In the genomic region with DNA sequence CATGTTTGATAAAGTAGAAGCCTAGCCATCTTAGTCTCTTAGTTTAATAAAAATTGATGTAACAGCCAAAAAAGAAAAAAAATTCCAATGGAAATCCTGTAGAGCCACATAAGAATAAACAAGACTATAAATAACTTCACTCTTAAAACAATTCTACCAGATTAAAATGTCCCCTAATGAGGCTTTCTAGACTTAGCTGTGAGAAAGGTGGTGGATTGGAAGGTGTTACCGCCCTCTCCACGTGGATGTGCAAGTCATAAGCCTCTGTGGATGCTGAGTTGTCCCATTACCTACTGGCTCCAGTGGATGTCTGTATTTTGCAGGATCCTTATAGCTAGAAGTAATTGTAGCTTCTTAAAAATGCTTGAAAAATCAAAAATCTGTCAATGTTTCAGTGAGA, we compare ENCODE assay signal across 1 cellular context.
TF ChIP-seq lines count a peak whose summit lies in the region.

No MANE protein-coding gene starts in this region.

TF ChIP-seq in K562, 482 proteins besides CTCF, POLR2A, EP300 and RAD21:
- TF ChIP-seq ELF4 (CRISPR knock-in tag; IDR thresholded peaks at IDR 0.05) (no peak), L3MBTL2 (IDR thresholded peaks at IDR 0.05) (peak; percentile 41; the same call in 1 of the 2 replicates), CXXC5 (CRISPR knock-in tag; IDR thresholded peaks at IDR 0.05) (0 out of 2 replicates have a peak, but pooled peaks have one; percentile 3), RBFOX2 (IDR thresholded peaks at IDR 0.05; ENCODE audit: low read depth, low read length) (no peak)
- TF ChIP-seq, protein P1, sequence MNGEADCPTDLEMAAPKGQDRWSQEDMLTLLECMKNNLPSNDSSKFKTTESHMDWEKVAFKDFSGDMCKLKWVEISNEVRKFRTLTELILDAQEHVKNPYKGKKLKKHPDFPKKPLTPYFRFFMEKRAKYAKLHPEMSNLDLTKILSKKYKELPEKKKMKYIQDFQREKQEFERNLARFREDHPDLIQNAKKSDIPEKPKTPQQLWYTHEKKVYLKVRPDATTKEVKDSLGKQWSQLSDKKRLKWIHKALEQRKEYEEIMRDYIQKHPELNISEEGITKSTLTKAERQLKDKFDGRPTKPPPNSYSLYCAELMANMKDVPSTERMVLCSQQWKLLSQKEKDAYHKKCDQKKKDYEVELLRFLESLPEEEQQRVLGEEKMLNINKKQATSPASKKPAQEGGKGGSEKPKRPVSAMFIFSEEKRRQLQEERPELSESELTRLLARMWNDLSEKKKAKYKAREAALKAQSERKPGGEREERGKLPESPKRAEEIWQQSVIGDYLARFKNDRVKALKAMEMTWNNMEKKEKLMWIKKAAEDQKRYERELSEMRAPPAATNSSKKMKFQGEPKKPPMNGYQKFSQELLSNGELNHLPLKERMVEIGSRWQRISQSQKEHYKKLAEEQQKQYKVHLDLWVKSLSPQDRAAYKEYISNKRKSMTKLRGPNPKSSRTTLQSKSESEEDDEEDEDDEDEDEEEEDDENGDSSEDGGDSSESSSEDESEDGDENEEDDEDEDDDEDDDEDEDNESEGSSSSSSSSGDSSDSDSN (IDR thresholded peaks at IDR 0.05; ENCODE audit: borderline replicate concordance in 1 of 2, low read depth in 2 of 2, low read length in 2 of 2): no peak
- TF ChIP-seq, protein P2, sequence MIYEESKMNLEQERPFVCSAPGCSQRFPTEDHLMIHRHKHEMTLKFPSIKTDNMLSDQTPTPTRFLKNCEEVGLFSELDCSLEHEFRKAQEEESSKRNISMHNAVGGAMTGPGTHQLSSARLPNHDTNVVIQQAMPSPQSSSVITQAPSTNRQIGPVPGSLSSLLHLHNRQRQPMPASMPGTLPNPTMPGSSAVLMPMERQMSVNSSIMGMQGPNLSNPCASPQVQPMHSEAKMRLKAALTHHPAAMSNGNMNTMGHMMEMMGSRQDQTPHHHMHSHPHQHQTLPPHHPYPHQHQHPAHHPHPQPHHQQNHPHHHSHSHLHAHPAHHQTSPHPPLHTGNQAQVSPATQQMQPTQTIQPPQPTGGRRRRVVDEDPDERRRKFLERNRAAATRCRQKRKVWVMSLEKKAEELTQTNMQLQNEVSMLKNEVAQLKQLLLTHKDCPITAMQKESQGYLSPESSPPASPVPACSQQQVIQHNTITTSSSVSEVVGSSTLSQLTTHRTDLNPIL (CRISPR knock-in tag; IDR thresholded peaks at IDR 0.05): 0 out of 2 replicates have a peak, but pooled peaks have one; percentile 32
- TF ChIP-seq, protein P3, sequence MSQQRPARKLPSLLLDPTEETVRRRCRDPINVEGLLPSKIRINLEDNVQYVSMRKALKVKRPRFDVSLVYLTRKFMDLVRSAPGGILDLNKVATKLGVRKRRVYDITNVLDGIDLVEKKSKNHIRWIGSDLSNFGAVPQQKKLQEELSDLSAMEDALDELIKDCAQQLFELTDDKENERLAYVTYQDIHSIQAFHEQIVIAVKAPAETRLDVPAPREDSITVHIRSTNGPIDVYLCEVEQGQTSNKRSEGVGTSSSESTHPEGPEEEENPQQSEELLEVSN (IDR thresholded peaks at IDR 0.05; ENCODE audit: borderline replicate concordance in 1 of 2, extremely low read depth in 1 of 2, insufficient read depth in 1 of 2, insufficient read length in 1 of 2, low read depth in 1 of 2, low read length in 1 of 2, poor library complexity in 1 of 2, severe bottlenecking in 1 of 2): peak in 1 of 2 experiments; percentile 61
- TF ChIP-seq, protein P4, sequence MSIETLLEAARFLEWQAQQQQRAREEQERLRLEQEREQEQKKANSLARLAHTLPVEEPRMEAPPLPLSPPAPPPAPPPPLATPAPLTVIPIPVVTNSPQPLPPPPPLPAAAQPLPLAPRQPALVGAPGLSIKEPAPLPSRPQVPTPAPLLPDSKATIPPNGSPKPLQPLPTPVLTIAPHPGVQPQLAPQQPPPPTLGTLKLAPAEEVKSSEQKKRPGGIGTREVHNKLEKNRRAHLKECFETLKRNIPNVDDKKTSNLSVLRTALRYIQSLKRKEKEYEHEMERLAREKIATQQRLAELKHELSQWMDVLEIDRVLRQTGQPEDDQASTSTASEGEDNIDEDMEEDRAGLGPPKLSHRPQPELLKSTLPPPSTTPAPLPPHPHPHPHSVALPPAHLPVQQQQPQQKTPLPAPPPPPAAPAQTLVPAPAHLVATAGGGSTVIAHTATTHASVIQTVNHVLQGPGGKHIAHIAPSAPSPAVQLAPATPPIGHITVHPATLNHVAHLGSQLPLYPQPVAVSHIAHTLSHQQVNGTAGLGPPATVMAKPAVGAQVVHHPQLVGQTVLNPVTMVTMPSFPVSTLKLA (conservative IDR thresholded peaks at IDR 0.05): peak; percentile 41 to 56; a peak in 1 of 4 replicates
- TF ChIP-seq, protein P5, sequence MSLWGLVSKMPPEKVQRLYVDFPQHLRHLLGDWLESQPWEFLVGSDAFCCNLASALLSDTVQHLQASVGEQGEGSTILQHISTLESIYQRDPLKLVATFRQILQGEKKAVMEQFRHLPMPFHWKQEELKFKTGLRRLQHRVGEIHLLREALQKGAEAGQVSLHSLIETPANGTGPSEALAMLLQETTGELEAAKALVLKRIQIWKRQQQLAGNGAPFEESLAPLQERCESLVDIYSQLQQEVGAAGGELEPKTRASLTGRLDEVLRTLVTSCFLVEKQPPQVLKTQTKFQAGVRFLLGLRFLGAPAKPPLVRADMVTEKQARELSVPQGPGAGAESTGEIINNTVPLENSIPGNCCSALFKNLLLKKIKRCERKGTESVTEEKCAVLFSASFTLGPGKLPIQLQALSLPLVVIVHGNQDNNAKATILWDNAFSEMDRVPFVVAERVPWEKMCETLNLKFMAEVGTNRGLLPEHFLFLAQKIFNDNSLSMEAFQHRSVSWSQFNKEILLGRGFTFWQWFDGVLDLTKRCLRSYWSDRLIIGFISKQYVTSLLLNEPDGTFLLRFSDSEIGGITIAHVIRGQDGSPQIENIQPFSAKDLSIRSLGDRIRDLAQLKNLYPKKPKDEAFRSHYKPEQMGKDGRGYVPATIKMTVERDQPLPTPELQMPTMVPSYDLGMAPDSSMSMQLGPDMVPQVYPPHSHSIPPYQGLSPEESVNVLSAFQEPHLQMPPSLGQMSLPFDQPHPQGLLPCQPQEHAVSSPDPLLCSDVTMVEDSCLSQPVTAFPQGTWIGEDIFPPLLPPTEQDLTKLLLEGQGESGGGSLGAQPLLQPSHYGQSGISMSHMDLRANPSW (CRISPR knock-in tag; IDR thresholded peaks at IDR 0.05): no peak
